10 cellular contexts compared by ENCODE assay signal in genomic region chr1:45684402-45684801, GRCh38. TPM values are rescaled to one million over a fixed set of nuclear protein-coding genes. Genes with fewer than 3 reads are reported as not detected.
A peak's percentile ranks its signal among the peaks of the same experiment; 100 is the strongest.
DNase-seq lines count a peak whose midpoint lies in the region; ATAC-seq and TF ChIP-seq lines count a peak whose summit lies in the region.
"Had no signal": no experiment of that assay in that cellular context is flagged by ENCODE, and none has a peak within 500 bp of the region (broad histone marks: within the 10 kb centered on the region; RNA-seq: fewer than 3 reads in every experiment).

No MANE protein-coding gene starts in this region.

- H2BK15ac ChIP-seq in mesendoderm (replicated peaks; ENCODE audit: low read depth), result no peak overlapping the region

- H4K8ac ChIP-seq in mesendoderm (ENCODE audit: low read depth, low read length), result no peak overlapping the region

- no peak for TF ChIP-seq CTCF in A673 (conservative IDR thresholded peaks at IDR 0.05; ENCODE audit: low read depth, low read length)
- TF ChIP-seq CTCF in HEK293 (tag by site-specific recombination; IDR thresholded peaks at IDR 0.05), result no peak
- TF ChIP-seq CTCF in astrocyte of the spinal cord (IDR thresholded peaks at IDR 0.05; ENCODE audit: low read depth, low read length), result no peak

- H3K4me3 ChIP-seq in A673 (ENCODE audit: low read depth, low read length, poor library complexity, severe bottlenecking) (peak overlapping the region; percentile 65), HEK293 (ENCODE audit: low read depth, low read length) (peak overlapping the region; percentile 94), astrocyte of the spinal cord (ENCODE audit: low read depth, low read length) (peak overlapping the region; percentile 95), mesendoderm (ENCODE audit: low read length) (no peak overlapping the region)

- no peak for DNase-seq in A673 (ENCODE audit: low spot score)
- no peak for DNase-seq in astrocyte of the spinal cord (ENCODE audit: low read depth, low spot score)
- no peak for DNase-seq in mesendoderm
- no peak for DNase-seq in NCI-H2081 (lab: John Stamatoyannopoulos, UW)
- no peak for DNase-seq in NCI-H2171 treated with DMSO at 0.1 percent for 48 hours (lab: John Stamatoyannopoulos, UW)
- DNase-seq: NCI-H345; stimulated activated naive B cell treated with anti-CD40 and anti-IgM and Interleukin-4, amounts not matched to agents 10 μg/mL and 1 μg/mL and 100 μg/mL, for 72 hours had no signal

- H2BK5ac ChIP-seq in mesendoderm (ENCODE audit: low read length), result no peak overlapping the region

- POLR2A ChIA-PET in A673 (lab: Charles Lee; ENCODE audit: low non-redundant PET), result no interaction called here
- POLR2A ChIA-PET in HEK293 (lab: Yijun Ruan, JAX), result interaction anchor here (1.1 kb wide), 1 partner anchor 100 kb away, joined by 3 read pairs; the partner anchor contains the start of gene NASP

- ATAC-seq in GM18861 (IDR thresholded peaks at IDR 0.05; ENCODE audit: unreplicated experiment), result no peak
- no peak for ATAC-seq in GM21423 (IDR thresholded peaks at IDR 0.05; ENCODE audit: unreplicated experiment)
- ATAC-seq: stimulated activated naive B cell treated with anti-CD40 and anti-IgM and Interleukin-4, amounts not matched to agents 10 μg/mL and 1 μg/mL and 100 μg/mL, for 72 hours had no signal

- CTCF ChIA-PET in A673 (lab: Charles Lee), result no interaction called here
- CTCF ChIA-PET in HEK293 (lab: Yijun Ruan, JAX), result no interaction called here

- H3K9me3 ChIP-seq in A673 (ENCODE audit: low read depth, low read length, poor library complexity, severe bottlenecking) (no peaks in the 10 kb centered on the region), HEK293 (ENCODE audit: control insufficient read depth, insufficient read depth, low read depth, low read length) (no peaks in the 10 kb centered on the region)

- H2AK5ac ChIP-seq in mesendoderm (ENCODE audit: low read length), result no peak overlapping the region

- H3K36me3 ChIP-seq in A673 (ENCODE audit: insufficient read depth, low read length, poor library complexity, severe bottlenecking) (no peaks in the 10 kb centered on the region), HEK293 (ENCODE audit: control insufficient read depth in 2 of 2, insufficient read depth in 1 of 2, low read length in 2 of 2) (no peaks in the 10 kb centered on the region; a peak in 1 of 3 replicates), mesendoderm (ENCODE audit: control insufficient read depth, insufficient read depth, low read length) (no peaks in the 10 kb centered on the region)

- H3K23ac ChIP-seq in mesendoderm (ENCODE audit: low read length), result no peak overlapping the region

- BruUV-seq in A673 (replicated peaks; lab: Mats Ljungman, UMichigan), result TSS peak; percentile 29

- H3K27me3 ChIP-seq in A673 (replicated peaks; ENCODE audit: insufficient read depth, low read depth, low read length, poor library complexity) (no peaks in the 10 kb centered on the region), mesendoderm (ENCODE audit: insufficient read depth, low read length, poor library complexity) (no peaks in the 10 kb centered on the region)

- no peak overlapping the region for H4K5ac ChIP-seq in mesendoderm (ENCODE audit: low read length)

- H3K27ac ChIP-seq in A673 (ENCODE audit: low read depth, low read length, poor library complexity, severe bottlenecking) (no peak overlapping the region), HEK293 (ENCODE audit: extremely low read depth, low read depth, low read length) (no peak overlapping the region), mesendoderm (ENCODE audit: low read depth, low read length) (no peak overlapping the region)

- peaks cover 66% of the 10 kb centered on the region for H3K79me2 ChIP-seq in mesendoderm (ENCODE audit: control insufficient read depth, insufficient read depth, low read length)

- peak overlapping the region; percentile 36 for H3K9ac ChIP-seq in mesendoderm (ENCODE audit: low read length)

- no peak overlapping the region for H3K56ac ChIP-seq in mesendoderm (ENCODE audit: low read length)

- WGBS in mesendoderm (ENCODE audit: extremely low coverage, insufficient coverage, low lambda C conversion rate), result no CpG with 5 or more reads among the region's 2 CpGs

- no peak overlapping the region for H2BK120ac ChIP-seq in mesendoderm (ENCODE audit: low read depth, low read length)

- peak overlapping the region; percentile 19 for H3K4me2 ChIP-seq in mesendoderm (ENCODE audit: low read length)

- H3K4ac ChIP-seq in mesendoderm (ENCODE audit: low read depth, low read length), result no peak overlapping the region

- peaks cover 47% of the 10 kb centered on the region for H3K4me1 ChIP-seq in A673 (ENCODE audit: insufficient read depth, low read length, poor library complexity, severe bottlenecking)
- peaks cover 28% of the 10 kb centered on the region for H3K4me1 ChIP-seq in HEK293 (ENCODE audit: control insufficient read depth, insufficient read depth, low read length)
- peaks cover 5% of the 10 kb centered on the region for H3K4me1 ChIP-seq in mesendoderm (ENCODE audit: control insufficient read depth, low read depth, low read length)

- in situ Hi-C loops in astrocyte of the spinal cord (cut with HindIII; ENCODE audit: low sequenced_read_pairs), result no loop called here

- H3K18ac ChIP-seq in mesendoderm (ENCODE audit: low read length), result no peak overlapping the region

- intact Hi-C loops in A673 (cut with micrococcal nuclease; ENCODE audit: unreplicated experiment), result no loop called here

- H3K79me1 ChIP-seq in mesendoderm (ENCODE audit: low read length), result peaks cover 2% of the 10 kb centered on the region

TF ChIP-seq in HEK293, 187 proteins besides CTCF, POLR2A, EP300 and RAD21 (continues in another document):
- TF ChIP-seq PBX3 (CRISPR knock-in tag; IDR thresholded peaks at IDR 0.05), result no peak
- no peak for TF ChIP-seq MYNN (tag by site-specific recombination; IDR thresholded peaks at IDR 0.05; ENCODE audit: borderline replicate concordance)
- TF ChIP-seq, protein P1, sequence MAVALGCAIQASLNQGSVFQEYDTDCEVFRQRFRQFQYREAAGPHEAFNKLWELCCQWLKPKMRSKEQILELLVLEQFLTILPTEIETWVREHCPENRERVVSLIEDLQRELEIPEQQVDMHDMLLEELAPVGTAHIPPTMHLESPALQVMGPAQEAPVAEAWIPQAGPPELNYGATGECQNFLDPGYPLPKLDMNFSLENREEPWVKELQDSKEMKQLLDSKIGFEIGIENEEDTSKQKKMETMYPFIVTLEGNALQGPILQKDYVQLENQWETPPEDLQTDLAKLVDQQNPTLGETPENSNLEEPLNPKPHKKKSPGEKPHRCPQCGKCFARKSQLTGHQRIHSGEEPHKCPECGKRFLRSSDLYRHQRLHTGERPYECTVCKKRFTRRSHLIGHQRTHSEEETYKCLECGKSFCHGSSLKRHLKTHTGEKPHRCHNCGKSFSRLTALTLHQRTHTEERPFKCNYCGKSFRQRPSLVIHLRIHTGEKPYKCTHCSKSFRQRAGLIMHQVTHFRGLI (tag by site-specific recombination; IDR thresholded peaks at IDR 0.05), result no peak
- 0 out of 2 replicates have a peak, but pooled peaks have one; percentile 23 for TF ChIP-seq ZNF394 (tag by site-specific recombination; IDR thresholded peaks at IDR 0.05; ENCODE audit: borderline replicate concordance)
- TF ChIP-seq HOXA7 (CRISPR knock-in tag; IDR thresholded peaks at IDR 0.05; ENCODE audit: borderline replicate concordance), result no peak
- no peak for TF ChIP-seq RBAK (tag by site-specific recombination; IDR thresholded peaks at IDR 0.05)
- TF ChIP-seq BCL11A (tag by site-specific recombination; IDR thresholded peaks at IDR 0.05; ENCODE audit: low read depth), result no peak
- peak; percentile 54; the same call in 1 of the 2 replicates for TF ChIP-seq PRDM4 (tag by site-specific recombination; IDR thresholded peaks at IDR 0.05)
- TF ChIP-seq ZXDB (tag by site-specific recombination; IDR thresholded peaks at IDR 0.05), result peak; percentile 60; the same call in 1 of the 2 replicates
- TF ChIP-seq ZNF664 (tag by site-specific recombination; IDR thresholded peaks at IDR 0.05), result no peak
- TF ChIP-seq REPIN1 (tag by site-specific recombination; IDR thresholded peaks at IDR 0.05; ENCODE audit: low read depth), result no peak
- TF ChIP-seq YY2 (tag by site-specific recombination; IDR thresholded peaks at IDR 0.05), result no peak
- no peak; the same call in 1 of the 2 replicates for TF ChIP-seq IKZF3 (tag by site-specific recombination; IDR thresholded peaks at IDR 0.05)
- peak; percentile 61 for TF ChIP-seq FEZF1 (tag by site-specific recombination; IDR thresholded peaks at IDR 0.05)
- TF ChIP-seq ZNF610 (tag by site-specific recombination; IDR thresholded peaks at IDR 0.05; ENCODE audit: borderline replicate concordance), result 0 out of 2 replicates have a peak, but pooled peaks have one; percentile 31

RNA-seq across cellular contexts. Expression of gene GPBP1L1, which starts 1.9 kb away (rescaled TPM):
- 99.0 and 99.8 TPM in 2 replicates for total RNA-seq in A673 (2021)
- 52.6 TPM for polyA plus RNA-seq in mesendoderm (2013, experiment 1 of 2)
- polyA plus RNA-seq in mesendoderm (2013, experiment 2 of 2), result 52.8 TPM

RNA-seq across cellular contexts. Expression of gene TMEM69, which starts 3.6 kb away (rescaled TPM):
- total RNA-seq in A673 (2021), result 32.3 and 38.3 TPM in 2 replicates
- polyA plus RNA-seq in mesendoderm (2013, experiment 1 of 2), result 49.8 TPM
- 49.2 TPM for polyA plus RNA-seq in mesendoderm (2013, experiment 2 of 2)
